21 cellular contexts compared by ENCODE assay signal in the genomic region with DNA sequence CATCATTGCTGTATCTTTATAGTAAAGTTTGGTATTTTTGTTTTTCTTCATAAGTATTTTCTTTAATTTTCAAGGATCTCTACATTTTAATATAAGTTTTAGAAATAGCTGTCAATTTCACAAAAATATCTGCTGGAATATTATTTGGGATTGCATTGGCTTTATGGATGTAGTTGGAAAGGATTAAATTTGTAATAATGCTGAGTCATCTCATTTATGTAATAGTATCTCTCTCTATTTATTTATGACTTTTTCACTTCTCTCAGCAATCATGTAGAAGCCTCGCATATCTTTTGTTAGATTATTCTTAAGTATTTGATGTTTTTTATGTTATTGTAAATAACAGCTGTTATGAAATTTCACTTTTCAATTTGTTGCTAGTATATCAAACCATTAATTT.
DNase-seq lines count a peak whose midpoint lies in the region; ATAC-seq, FAIRE-seq and TF ChIP-seq lines count a peak whose summit lies in the region.
"Had no signal": no experiment of that assay in that cellular context is flagged by ENCODE, and none has a peak within 500 bp of the region (broad histone marks: within the 10 kb centered on the region; RNA-seq: fewer than 3 reads in every experiment).

No MANE protein-coding gene starts in this region.

- no peak overlapping the region for H2BK20ac ChIP-seq in IMR-90 (ENCODE audit: low read depth, low read length)

- H2BK15ac ChIP-seq in IMR-90 (ENCODE audit: low read depth, low read length) = no peak overlapping the region

- no peak overlapping the region for H3K23ac ChIP-seq in IMR-90 (ENCODE audit: low read depth, low read length)

- H4K20me1 ChIP-seq in IMR-90 (ENCODE audit: insufficient read depth, low read length) (no peaks in the 10 kb centered on the region), K562 (replicated peaks; ENCODE audit: control insufficient read depth, insufficient read depth, low read length) (no peaks in the 10 kb centered on the region), OCI-LY7 (ENCODE audit: insufficient read depth, low read length) (no peaks in the 10 kb centered on the region)
- H4K20me1 ChIP-seq: BLaER1 had no signal

- no peak overlapping the region for H3K4ac ChIP-seq in IMR-90 (ENCODE audit: low read depth, low read length)

- TF ChIP-seq CTCF in A549 (IDR thresholded peaks at IDR 0.05) (no peak), IMR-90 (conservative IDR thresholded peaks at IDR 0.05; ENCODE audit: low read depth, low read length) (no peak), K562 (IDR thresholded peaks at IDR 0.05 in 2 of 3, conservative IDR thresholded peaks at IDR 0.05 in 1 of 3; ENCODE audit: insufficient read depth in 2 of 3, low read depth in 1 of 3, low read length in 3 of 3) (no peak), kidney (IDR thresholded peaks at IDR 0.05; ENCODE audit: borderline replicate concordance, extremely low read depth, insufficient read depth) (no peak), OCI-LY7 (conservative IDR thresholded peaks at IDR 0.05; ENCODE audit: low read length) (no peak), pancreas (IDR thresholded peaks at IDR 0.05) (no peak)

- TF ChIP-seq RAD21 in A549 (conservative IDR thresholded peaks at IDR 0.05 in 1 of 2, IDR thresholded peaks at IDR 0.05 in 1 of 2) (no peak), IMR-90 (IDR thresholded peaks at IDR 0.05; ENCODE audit: low read length) (no peak), K562 (CRISPR knock-in tag; conservative IDR thresholded peaks at IDR 0.05 in 1 of 2, IDR thresholded peaks at IDR 0.05 in 1 of 2) (no peak)

- in situ Hi-C loops in IMR-90 (cut with MboI; ENCODE audit: low sequenced_read_pairs) = no loop called here
- in situ Hi-C loops in K562 (cut with MboI) = no loop called here

- no peaks in the 10 kb centered on the region for H3K79me1 ChIP-seq in IMR-90 (ENCODE audit: low read depth in 1 of 2, low read length in 2 of 2)

- no peak overlapping the region for H4K5ac ChIP-seq in IMR-90 (ENCODE audit: low read depth, low read length)

- FAIRE-seq in A549 (lab: Jason Lieb, UNC) (no peak), K562 (lab: Jason Lieb, UNC) (no peak), kidney (lab: Jason Lieb, UNC) (peak; percentile 41), pancreas (lab: Jason Lieb, UNC) (no peak)
- FAIRE-seq: GM12891, GM19239 had no signal

- no peak overlapping the region for H4K8ac ChIP-seq in IMR-90 (ENCODE audit: low read depth in 2 of 2, low read length in 2 of 2)

- H3K27ac ChIP-seq in A549 (no peak overlapping the region), IMR-90 (ENCODE audit: insufficient read depth, low read length) (no peak overlapping the region), K562 (ENCODE audit: extremely low read depth, low read depth, low read length) (no peak overlapping the region), kidney (ENCODE audit: low read depth in 2 of 2, low read length in 2 of 2) (no peak overlapping the region), OCI-LY7 (ENCODE audit: low read depth, low read length, poor library complexity, severe bottlenecking) (no peak overlapping the region), pancreas (no peak overlapping the region)
- H3K27ac ChIP-seq: BLaER1 had no signal

- H3K27me3 ChIP-seq in IMR-90 (ENCODE audit: control insufficient read depth, insufficient read depth, low read length) (no peaks in the 10 kb centered on the region), K562 (ENCODE audit: control insufficient read depth in 2 of 2, insufficient read depth in 2 of 2, low read length in 2 of 2) (no peaks in the 10 kb centered on the region), pancreas (no peaks in the 10 kb centered on the region)
- H3K27me3 ChIP-seq: BE2C, BLaER1 had no signal

- no peak overlapping the region for H3K56ac ChIP-seq in IMR-90 (ENCODE audit: extremely low read depth, insufficient read depth, low read length)

- no peak overlapping the region for H2AK5ac ChIP-seq in IMR-90 (ENCODE audit: low read depth, low read length)

- BruUV-seq in IMR-90 (replicated peaks; lab: Mats Ljungman, UMichigan) (no TSS peak), K562 (replicated peaks; lab: Mats Ljungman, UMichigan) (no TSS peak), OCI-LY7 (replicated peaks; lab: Mats Ljungman, UMichigan) (no TSS peak)

- no peak overlapping the region for H2BK5ac ChIP-seq in IMR-90 (ENCODE audit: low read depth, low read length, poor library complexity, severe bottlenecking)

- H3K36me3 ChIP-seq in IMR-90 (ENCODE audit: control insufficient read depth, insufficient read depth, low read length) = no peaks in the 10 kb centered on the region
- no peaks in the 10 kb centered on the region for H3K36me3 ChIP-seq in K562 (ENCODE audit: control insufficient read depth, insufficient read depth, low read length)
- H3K36me3 ChIP-seq in kidney (ENCODE audit: control insufficient read depth in 1 of 2, insufficient read depth in 2 of 2, low read length in 2 of 2) = no peaks in the 10 kb centered on the region
- no peaks in the 10 kb centered on the region for H3K36me3 ChIP-seq in OCI-LY7 (ENCODE audit: insufficient read depth, low read length)
- no peaks in the 10 kb centered on the region for H3K36me3 ChIP-seq in pancreas
- H3K36me3 ChIP-seq: BE2C, BLaER1 had no signal

- H3K9me3 ChIP-seq in A549 (no peaks in the 10 kb centered on the region), IMR-90 (ENCODE audit: control insufficient read depth, insufficient read depth, low read length) (peaks cover 8% of the 10 kb centered on the region), K562 (replicated peaks; ENCODE audit: control insufficient read depth, insufficient read depth, low read depth, low read length) (no peaks in the 10 kb centered on the region), kidney (ENCODE audit: control insufficient read depth in 1 of 2, low read length in 2 of 2) (no peaks in the 10 kb centered on the region), OCI-LY7 (ENCODE audit: low read length) (no peaks in the 10 kb centered on the region), pancreas (no peaks in the 10 kb centered on the region)
- H3K9me3 ChIP-seq: BE2C, BLaER1 had no signal

- no peak overlapping the region for H2AFZ ChIP-seq in IMR-90 (replicated peaks; ENCODE audit: low read length, poor library complexity)
- no peak overlapping the region for H2AFZ ChIP-seq in K562 (ENCODE audit: low read depth, low read length)
- H2AFZ ChIP-seq in OCI-LY7 (ENCODE audit: low read length) = no peak overlapping the region

- H3K18ac ChIP-seq in IMR-90 (ENCODE audit: low read depth, low read length) = no peak overlapping the region

- POLR2A ChIA-PET in A549 (lab: Yijun Ruan, JAX) = no interaction called here
- POLR2A ChIA-PET in IMR-90 (lab: Charles Lee; ENCODE audit: unreplicated experiment) = no interaction called here
- POLR2A ChIA-PET in K562 (lab: Yijun Ruan, JAX) = interaction anchor here (1.8 kb wide), 1 partner anchor 11 kb away, joined by 4 read pairs; no protein-coding TSS in a partner anchor
- POLR2A ChIA-PET in OCI-LY7 (lab: Charles Lee) = interaction anchor here (0.7 kb wide), 1 partner anchor 133 kb away, joined by 3 read pairs; no protein-coding TSS in a partner anchor

- H4K91ac ChIP-seq in IMR-90 (ENCODE audit: insufficient read depth, low read depth, low read length) = no peak overlapping the region

- CTCF ChIA-PET in A549 (lab: Yijun Ruan, JAX) = no interaction called here
- CTCF ChIA-PET in IMR-90 (lab: Yijun Ruan, JAX) = no interaction called here
- CTCF ChIA-PET in K562 (lab: Yijun Ruan, JAX; ENCODE audit: low intra/inter-chr PET ratio) = no interaction called here
- CTCF ChIA-PET in OCI-LY7 (lab: Charles Lee; ENCODE audit: unreplicated experiment) = no interaction called here

- H2AK9ac ChIP-seq in IMR-90 (replicated peaks; ENCODE audit: low read depth, low read length, poor library complexity) = no peak overlapping the region

- H2BK120ac ChIP-seq in IMR-90 (ENCODE audit: low read depth, low read length) = no peak overlapping the region

- intact Hi-C loops in IMR-90 (cut with micrococcal nuclease) (no loop called here), K562 (cut with micrococcal nuclease) (no loop called here), kidney (cut with DNase I) (no loop called here), OCI-LY7 (cut with micrococcal nuclease; ENCODE audit: unreplicated experiment) (no loop called here), pancreas (cut with DNase I) (no loop called here)

- H3K9me1 ChIP-seq in IMR-90 (ENCODE audit: insufficient read depth, low read length) = no peaks in the 10 kb centered on the region
- H3K9me1 ChIP-seq in K562 (ENCODE audit: control insufficient read depth, insufficient read depth, low read length) = no peaks in the 10 kb centered on the region

- H3K4me2 ChIP-seq in A549 = no peak overlapping the region
- no peak overlapping the region for H3K4me2 ChIP-seq in IMR-90 (ENCODE audit: low read depth, low read length)
- no peak overlapping the region for H3K4me2 ChIP-seq in K562 (ENCODE audit: insufficient read depth, low read length)
- H3K4me2 ChIP-seq in OCI-LY7 (ENCODE audit: low read length) = no peak overlapping the region
- H3K4me2 ChIP-seq: BLaER1 had no signal

- no peak for DNase-seq in A549 (ENCODE audit: low read depth in 1 of 2, low spot score in 1 of 2)
- no peak for DNase-seq in IMR-90
- DNase-seq in K562 (ENCODE audit: extremely low read depth in 1 of 4, low spot score in 3 of 4) = no peak
- DNase-seq in kidney = no peak
- DNase-seq in OCI-LY7 (ENCODE audit: low spot score) = no peak
- DNase-seq in pancreas = no peak
- DNase-seq in activated naive CD4-positive, alpha-beta T cell treated with Interleukin-2 at 50 U/mL for 16 hours = no peak
- DNase-seq in D341Med (ENCODE audit: low spot score) = no peak
- DNase-seq: 8988T; BE2C; C1 segment of cervical spinal cord; Calu3; CD4-positive, alpha-beta memory T cell; CD4-positive, CD25-positive, alpha-beta regulatory T cell; CD8-positive, alpha-beta memory T cell; COR-L47; DMS79 treated with DMSO at 0.1 percent for 48 hours; GF-D8 had no signal

- TF ChIP-seq EP300 in A549 (IDR thresholded peaks at IDR 0.05) (no peak), K562 (IDR thresholded peaks at IDR 0.05; ENCODE audit: low read length) (no peak)

- ATAC-seq in A549 (no peak), IMR-90 (ENCODE audit: low read depth) (no peak), K562 (no peak), pancreas (no peak)

- 5% methylated on average over 1 of the region's 1 CpG for WGBS in A549 (ENCODE audit: missing lambda C conversion rate)
- WGBS in IMR-90 (ENCODE audit: extremely low coverage in 2 of 2, insufficient read length in 1 of 2), 2 experiments = no CpG with 5 or more reads among the region's 1 CpG
- whole genome bisulfite sequencing in K562 (ENCODE audit: insufficient coverage, low coverage, missing lambda C conversion rate) = 44% methylated on average over 1 of the region's 1 CpG
- WGBS in pancreas, 2 donors = 49 to 76% methylated on average over 1 of the region's 1 CpG

- TF ChIP-seq POLR2A in A549 (IDR thresholded peaks at IDR 0.05; ENCODE audit: low read length) = no peak
- no peak for TF ChIP-seq POLR2A in IMR-90 (IDR thresholded peaks at IDR 0.05; ENCODE audit: low read depth, low read length)
- no peak for TF ChIP-seq POLR2A in K562 (conservative IDR thresholded peaks at IDR 0.05)

- no peaks in the 10 kb centered on the region for H3K9me2 ChIP-seq in OCI-LY7 (ENCODE audit: insufficient read depth, low read length)

- H3K4me1 ChIP-seq in A549 = no peaks in the 10 kb centered on the region
- H3K4me1 ChIP-seq in IMR-90 (ENCODE audit: control insufficient read depth, insufficient read depth, low read length) = no peaks in the 10 kb centered on the region
- H3K4me1 ChIP-seq in K562 (replicated peaks in 1 of 2; ENCODE audit: control insufficient read depth in 2 of 2, insufficient read depth in 2 of 2, low read length in 2 of 2) = no peaks in the 10 kb centered on the region; a peak in 2 of 5 replicates
- H3K4me1 ChIP-seq in kidney (ENCODE audit: control insufficient read depth in 1 of 2, insufficient read depth in 1 of 2, low read depth in 1 of 2, low read length in 2 of 2) = no peaks in the 10 kb centered on the region
- no peaks in the 10 kb centered on the region for H3K4me1 ChIP-seq in OCI-LY7 (ENCODE audit: insufficient read depth, low read length, poor library complexity, severe bottlenecking)
- no peaks in the 10 kb centered on the region for H3K4me1 ChIP-seq in pancreas
- H3K4me1 ChIP-seq: BE2C, BLaER1 had no signal

- dilution Hi-C loops in IMR-90 (cut with HindIII; ENCODE audit: low sequenced_read_pairs, unreplicated experiment) = no loop called here

- no peak overlapping the region for H3K14ac ChIP-seq in IMR-90 (replicated peaks; ENCODE audit: low read depth, low read length)

- H3K4me3 ChIP-seq in A549 (no peak overlapping the region), IMR-90 (ENCODE audit: insufficient read depth, low read depth, low read length) (no peak overlapping the region), K562 (no peak overlapping the region), kidney (ENCODE audit: low read length in 2 of 2) (no peak overlapping the region), OCI-LY7 (ENCODE audit: low read depth, low read length, poor library complexity, severe bottlenecking) (no peak overlapping the region), pancreas (no peak overlapping the region)
- H3K4me3 ChIP-seq: BLaER1 had no signal

- H3K9ac ChIP-seq in IMR-90 (ENCODE audit: low read depth, low read length) (no peak overlapping the region), K562 (ENCODE audit: insufficient read depth in 1 of 2, low read depth in 2 of 2, low read length in 2 of 2) (no peak overlapping the region), kidney (ENCODE audit: low read length in 2 of 2) (no peak overlapping the region)
- H3K9ac ChIP-seq: BLaER1 had no signal

- H3K79me2 ChIP-seq in K562 (ENCODE audit: control insufficient read depth, insufficient read depth, low read length) (no peaks in the 10 kb centered on the region), OCI-LY7 (ENCODE audit: insufficient read depth, low read depth, low read length) (no peaks in the 10 kb centered on the region)

Comparison
In these comparisons a context has a peak if more than half of its experiments do, and no peak if none do; other contexts are left out.
1. POLR2A ChIA-PET loops: an anchor here in K562 (1.8 kb wide) and OCI-LY7 (0.7 kb wide); none called in A549 and IMR-90.
2. Of the 35 proteins assayed by ChIP-seq in both K562 and A549: peak only in K562: none; only in A549: none; in both: MAFK; in neither: 34.